21 cellular contexts compared by ENCODE assay signal in genomic region chr1:22239378-22239777, GRCh38.
A peak's percentile ranks its signal among the peaks of the same experiment; 100 is the strongest.
DNase-seq lines count a peak whose midpoint lies in the region; ATAC-seq, FAIRE-seq and TF ChIP-seq lines count a peak whose summit lies in the region.
"Had no signal": no experiment of that assay in that cellular context is flagged by ENCODE, and none has a peak within 500 bp of the region (broad histone marks: within the 10 kb centered on the region; RNA-seq: fewer than 3 reads in every experiment).

No MANE protein-coding gene starts in this region.

- no peaks in the 10 kb centered on the region for H3K23me2 ChIP-seq in H1 (ENCODE audit: low read depth, low read length)

- H2AK5ac ChIP-seq in H1 (ENCODE audit: low read depth, low read length): no peak overlapping the region

- no peak overlapping the region for H2BK120ac ChIP-seq in H1 (replicated peaks; ENCODE audit: low read depth, low read length)

- no peaks in the 10 kb centered on the region for H4K20me1 ChIP-seq in H1 (replicated peaks in 1 of 2; ENCODE audit: control insufficient read depth in 1 of 2, insufficient read depth in 2 of 2, low read length in 2 of 2)

- TF ChIP-seq CTCF in H1 (IDR thresholded peaks at IDR 0.05; ENCODE audit: control extremely low read depth in 1 of 3, insufficient read depth in 1 of 3, low read depth in 1 of 3, low read length in 3 of 3): no peak
- TF ChIP-seq CTCF in mucosa of descending colon (IDR thresholded peaks at IDR 0.05): no peak
- TF ChIP-seq CTCF in thyroid gland (IDR thresholded peaks at IDR 0.05): no peak
- TF ChIP-seq CTCF in dorsolateral prefrontal cortex (IDR thresholded peaks at IDR 0.05 in 54 of 56, conservative IDR thresholded peaks at IDR 0.05 in 2 of 56; ENCODE audit: low read depth in 1 of 56, partially characterized antibody in 56 of 56): no peak

- no peak overlapping the region; the same call in 1 of the 2 replicates for H3K27ac ChIP-seq in H1 (ENCODE audit: low read depth, low read length)
- H3K27ac ChIP-seq in thyroid gland: no peak overlapping the region
- no peak overlapping the region for H3K27ac ChIP-seq in dorsolateral prefrontal cortex
- H3K27ac ChIP-seq: HL-60, KMS-11 had no signal

- H3K14ac ChIP-seq in H1 (ENCODE audit: insufficient read length): no peak overlapping the region

- H3K27me3 ChIP-seq in H1 (replicated peaks in 1 of 4; ENCODE audit: control insufficient read depth in 3 of 4, extremely low read depth in 1 of 4, insufficient read depth in 3 of 4, low read length in 3 of 4): no peaks in the 10 kb centered on the region; a peak in 1 of 7 replicates
- H3K27me3 ChIP-seq in thyroid gland: no peaks in the 10 kb centered on the region
- H3K27me3 ChIP-seq in dorsolateral prefrontal cortex: peaks cover 0 to 16% (median 0%) of the 10 kb centered on the region in 45 donors
- H3K27me3 ChIP-seq: MG63 had no signal

- no peak for TF ChIP-seq EP300 in H1 (IDR thresholded peaks at IDR 0.05; ENCODE audit: borderline replicate concordance in 1 of 2, low read depth in 2 of 2, low read length in 2 of 2)

- no peak overlapping the region for H2BK12ac ChIP-seq in H1 (ENCODE audit: low read depth, low read length)

- no peak overlapping the region for H3K4me3 ChIP-seq in H1 (ENCODE audit: extremely low read depth in 1 of 4, insufficient read depth in 2 of 4, low read depth in 3 of 4, low read length in 4 of 4)
- H3K4me3 ChIP-seq in mucosa of descending colon: no peak overlapping the region
- no peak overlapping the region for H3K4me3 ChIP-seq in thyroid gland (replicated peaks in 1 of 3)
- H3K4me3 ChIP-seq in dorsolateral prefrontal cortex: no peak overlapping the region
- H3K4me3 ChIP-seq: MG63 had no signal

- H3K79me2 ChIP-seq in H1 (ENCODE audit: control insufficient read depth in 1 of 2, insufficient read depth in 2 of 2, low read length in 2 of 2): no peaks in the 10 kb centered on the region

- no peaks in the 10 kb centered on the region for H3K79me1 ChIP-seq in H1 (ENCODE audit: low read depth, low read length)

- POLR2A ChIA-PET in H1 (lab: Charles Lee; ENCODE audit: partially characterized antibody): no interaction called here

- H3K9ac ChIP-seq in H1 (replicated peaks in 1 of 4; ENCODE audit: extremely low read depth in 1 of 4, low read depth in 3 of 4, low read length in 3 of 4): no peak overlapping the region
- H3K9ac ChIP-seq: KMS-11 had no signal

- H4K8ac ChIP-seq in H1 (ENCODE audit: extremely low read depth, insufficient read depth, low read length): no peak overlapping the region

- peak; percentile 11 for DNase-seq in NCI-H69 (lab: John Stamatoyannopoulos, UW)
- no peak for DNase-seq in H1 (ENCODE audit: low read depth in 1 of 2, low spot score in 2 of 2)
- DNase-seq in mucosa of descending colon: peak in 2 of 3 donors; percentile 57 to 73
- DNase-seq in thyroid gland: peak; percentile 57 to 59
- no peak for DNase-seq in stimulated activated CD4-positive, alpha-beta T cell treated with anti-CD3 and anti-CD28 coated beads, Interleukin-2, amount 100 ng/mL, for 24 hours
- no peak for DNase-seq in NK-92 (lab: John Stamatoyannopoulos, UW; ENCODE audit: unreplicated experiment)
- no peak for DNase-seq in Right ventricle myocardium inferior (ENCODE audit: missing footprints)
- no peak for DNase-seq in dorsolateral prefrontal cortex
- DNase-seq: ACHN; CD4-positive, alpha-beta T cell; DMS79 treated with DMSO at 0.1 percent for 48 hours; MG63; NCI-H2029; NCI-H524; NK-92 treated with Interleukin-12 subunit alpha and Interleukin-12 subunit beta, amount 100 ng/mL, for 24 hours had no signal

- no peak overlapping the region for H2BK20ac ChIP-seq in H1 (ENCODE audit: low read length)

- peak overlapping the region; percentile 60; the same call in 1 of the 2 replicates for H2BK5ac ChIP-seq in H1 (ENCODE audit: low read depth, low read length)

- intact Hi-C loops in mucosa of descending colon (cut with DNase I, micrococcal nuclease) (no loop called here), thyroid gland (cut with DNase I) (no loop called here), Right ventricle myocardium inferior (cut with DNase I) (no loop called here), dorsolateral prefrontal cortex (cut with DNase I) (no loop called here)

- H2AFZ ChIP-seq in H1 (ENCODE audit: low read length): no peak overlapping the region

- ATAC-seq in mucosa of descending colon (peak; percentile 89), Right ventricle myocardium inferior (no peak)
- ATAC-seq: HCT116 had no signal

- TF ChIP-seq RAD21 in H1 (IDR thresholded peaks at IDR 0.05 in 1 of 2, conservative IDR thresholded peaks at IDR 0.05 in 1 of 2; ENCODE audit: low read depth in 2 of 2, low read length in 2 of 2): no peak

- no peak overlapping the region for H4K91ac ChIP-seq in H1 (replicated peaks; ENCODE audit: insufficient read length, low read length)

- H3K56ac ChIP-seq in H1 (replicated peaks; ENCODE audit: insufficient read length, low read depth, low read length): no peak overlapping the region

- no peak overlapping the region for H3K23ac ChIP-seq in H1 (ENCODE audit: insufficient read length)

- no peak for FAIRE-seq in H1 (lab: Jason Lieb, UNC)
- FAIRE-seq: G401.6, GM12891, GM19239 had no signal

- no peak overlapping the region for H4K5ac ChIP-seq in H1 (ENCODE audit: insufficient read length, low read depth, low read length)

- H3K18ac ChIP-seq in H1 (ENCODE audit: extremely low read depth, low read length): no peak overlapping the region

- H3K36me3 ChIP-seq in H1 (ENCODE audit: control insufficient read depth in 2 of 4, insufficient read depth in 4 of 4, low read length in 3 of 4): no peaks in the 10 kb centered on the region
- H3K36me3 ChIP-seq in mucosa of descending colon (ENCODE audit: low read depth): no peaks in the 10 kb centered on the region
- no peaks in the 10 kb centered on the region for H3K36me3 ChIP-seq in thyroid gland
- H3K36me3 ChIP-seq: MG63 had no signal

- WGBS in H1 (ENCODE audit: extremely low coverage in 1 of 2, insufficient coverage in 1 of 2, insufficient read length in 1 of 2, insufficient replicate concordance in 2 of 2, low coverage in 1 of 2, low lambda C conversion rate in 2 of 2, missing lambda C conversion rate in 1 of 2), 2 experiments: 85% methylated on average over 11 of the region's 11 CpGs; no CpG with 5 or more reads in 1 of the 2 experiments
- 62 to 91% methylated on average over 5 of the region's 11 CpGs for WGBS in thyroid gland, 2 donors

- TF ChIP-seq POLR2A in H1 (IDR thresholded peaks at IDR 0.05; ENCODE audit: control extremely low read depth in 1 of 2, low read depth in 2 of 2, low read length in 2 of 2) (no peak), thyroid gland (IDR thresholded peaks at IDR 0.05) (no peak)

- no peak overlapping the region for H2BK15ac ChIP-seq in H1 (ENCODE audit: low read length)

- H3K4ac ChIP-seq in H1 (replicated peaks; ENCODE audit: insufficient read length, low read depth, low read length): no peak overlapping the region

- no peak overlapping the region for H3K4me2 ChIP-seq in H1 (ENCODE audit: insufficient read depth in 1 of 2, low read depth in 2 of 2, low read length in 2 of 2)
- H3K4me2 ChIP-seq: KMS-11 had no signal

- CTCF ChIA-PET in H1 (lab: Charles Lee; ENCODE audit: partially characterized antibody): interaction anchor here (1.1 to 3.3 kb wide), 5 partner anchors 10 to 177 kb away, joined by 3 to 17 read pairs (median 4); no protein-coding TSS in a partner anchor

- H3K9me3 ChIP-seq in H1 (ENCODE audit: insufficient read depth in 2 of 2, low read depth in 1 of 2, low read length in 1 of 2) (no peaks in the 10 kb centered on the region), mucosa of descending colon (no peaks in the 10 kb centered on the region), thyroid gland (no peaks in the 10 kb centered on the region)
- H3K9me3 ChIP-seq: MG63 had no signal

- H3K4me1 ChIP-seq in H1 (replicated peaks in 1 of 4; ENCODE audit: control insufficient read depth in 3 of 4, insufficient read depth in 4 of 4, low read length in 3 of 4) (peaks cover 4 to 11% (median 5%) of the 10 kb centered on the region in 4 experiments), mucosa of descending colon (ENCODE audit: low read depth) (no peaks in the 10 kb centered on the region), thyroid gland (peaks cover 2 to 11% of the 10 kb centered on the region in 2 donors)

TF ChIP-seq in H1, 55 proteins besides CTCF, POLR2A, EP300 and RAD21:
- no peak for TF ChIP-seq SAP30 (IDR thresholded peaks at IDR 0.05; ENCODE audit: insufficient read depth, insufficient replicate concordance, low read length)
- no peak for TF ChIP-seq HDAC6 (IDR thresholded peaks at IDR 0.05; ENCODE audit: low read depth, low read length)
- TF ChIP-seq BACH1 (IDR thresholded peaks at IDR 0.05; ENCODE audit: low read length): no peak
- TF ChIP-seq KDM5A (IDR thresholded peaks at IDR 0.05; ENCODE audit: low read length): no peak
- TF ChIP-seq MAX (IDR thresholded peaks at IDR 0.05): no peak
- no peak for TF ChIP-seq RFX5 (IDR thresholded peaks at IDR 0.05; ENCODE audit: borderline replicate concordance, low read depth, low read length)
- TF ChIP-seq KDM1A (IDR thresholded peaks at IDR 0.05; ENCODE audit: borderline replicate concordance, low read length): no peak
- no peak for TF ChIP-seq NRF1 (IDR thresholded peaks at IDR 0.05; ENCODE audit: low read depth, low read length)
- no peak for TF ChIP-seq RNF2 (IDR thresholded peaks at IDR 0.05; ENCODE audit: borderline replicate concordance, low read depth, low read length, missing control alignments, poor library complexity, severe bottlenecking)
- TF ChIP-seq ATF3 (IDR thresholded peaks at IDR 0.05; ENCODE audit: insufficient read depth, low read depth, low read length): no peak
- TF ChIP-seq BRCA1 (IDR thresholded peaks at IDR 0.05; ENCODE audit: low read depth, low read length): no peak
- TF ChIP-seq BCL11A (IDR thresholded peaks at IDR 0.05; ENCODE audit: low read depth in 2 of 2, low read length in 2 of 2): no peak
- no peak for TF ChIP-seq ZNF274 (IDR thresholded peaks at IDR 0.05; ENCODE audit: borderline replicate concordance, extremely low read depth, low read length)
- no peak for TF ChIP-seq SP2 (IDR thresholded peaks at IDR 0.05; ENCODE audit: low read length)
- TF ChIP-seq GABPA (IDR thresholded peaks at IDR 0.05; ENCODE audit: borderline replicate concordance, insufficient read depth, low read length): no peak
- TF ChIP-seq JUND (IDR thresholded peaks at IDR 0.05; ENCODE audit: low read length): no peak
TF ChIP-seq in H1: peak in this region for 0.

Comparison
In these comparisons a context has a peak if more than half of its experiments do, and no peak if none do; other contexts are left out.
1. DNase-seq: peak in NCI-H69 (single experiment), mucosa of descending colon (2 of 3) and thyroid gland (2 of 2); none in H1 (0 of 2), stimulated activated CD4-positive, alpha-beta T cell treated with anti-CD3 and anti-CD28 coated beads, Interleukin-2, amount 100 ng/mL, for 24 hours (0 of 2), NK-92 (single experiment), Right ventricle myocardium inferior (single experiment) and dorsolateral prefrontal cortex (0 of 10).